In the genomic region with DNA sequence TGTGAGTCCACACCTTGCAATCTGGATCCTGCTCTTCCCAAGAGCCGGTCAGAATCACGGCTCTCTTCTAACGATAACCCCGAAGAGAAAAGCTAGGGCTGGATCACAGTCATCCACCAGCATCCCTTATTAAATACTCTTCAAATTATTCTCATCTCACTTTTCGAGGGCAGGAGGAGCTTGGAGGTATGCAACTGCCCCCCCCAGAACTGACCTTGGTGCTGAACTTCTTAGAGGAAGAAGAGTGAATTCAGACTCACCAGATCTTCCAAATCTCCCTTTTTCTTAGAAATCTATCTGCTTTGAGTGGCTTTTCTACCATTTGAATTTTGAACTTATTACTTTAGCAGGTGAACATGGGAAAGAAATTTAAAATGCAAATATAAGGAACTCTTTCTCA, we compare ENCODE assay signal across 1 cellular context.
TF ChIP-seq lines count a peak whose summit lies in the region.

No MANE protein-coding gene starts in this region.

TF ChIP-seq in GM12878, 131 proteins besides CTCF, POLR2A, EP300 and RAD21:
- TF ChIP-seq ZBED1 (IDR thresholded peaks at IDR 0.05; ENCODE audit: borderline replicate concordance) (no peak), CBFB (IDR thresholded peaks at IDR 0.05; ENCODE audit: low read depth) (no peak), NKRF (conservative IDR thresholded peaks at IDR 0.05) (no peak)
- TF ChIP-seq, protein P1, sequence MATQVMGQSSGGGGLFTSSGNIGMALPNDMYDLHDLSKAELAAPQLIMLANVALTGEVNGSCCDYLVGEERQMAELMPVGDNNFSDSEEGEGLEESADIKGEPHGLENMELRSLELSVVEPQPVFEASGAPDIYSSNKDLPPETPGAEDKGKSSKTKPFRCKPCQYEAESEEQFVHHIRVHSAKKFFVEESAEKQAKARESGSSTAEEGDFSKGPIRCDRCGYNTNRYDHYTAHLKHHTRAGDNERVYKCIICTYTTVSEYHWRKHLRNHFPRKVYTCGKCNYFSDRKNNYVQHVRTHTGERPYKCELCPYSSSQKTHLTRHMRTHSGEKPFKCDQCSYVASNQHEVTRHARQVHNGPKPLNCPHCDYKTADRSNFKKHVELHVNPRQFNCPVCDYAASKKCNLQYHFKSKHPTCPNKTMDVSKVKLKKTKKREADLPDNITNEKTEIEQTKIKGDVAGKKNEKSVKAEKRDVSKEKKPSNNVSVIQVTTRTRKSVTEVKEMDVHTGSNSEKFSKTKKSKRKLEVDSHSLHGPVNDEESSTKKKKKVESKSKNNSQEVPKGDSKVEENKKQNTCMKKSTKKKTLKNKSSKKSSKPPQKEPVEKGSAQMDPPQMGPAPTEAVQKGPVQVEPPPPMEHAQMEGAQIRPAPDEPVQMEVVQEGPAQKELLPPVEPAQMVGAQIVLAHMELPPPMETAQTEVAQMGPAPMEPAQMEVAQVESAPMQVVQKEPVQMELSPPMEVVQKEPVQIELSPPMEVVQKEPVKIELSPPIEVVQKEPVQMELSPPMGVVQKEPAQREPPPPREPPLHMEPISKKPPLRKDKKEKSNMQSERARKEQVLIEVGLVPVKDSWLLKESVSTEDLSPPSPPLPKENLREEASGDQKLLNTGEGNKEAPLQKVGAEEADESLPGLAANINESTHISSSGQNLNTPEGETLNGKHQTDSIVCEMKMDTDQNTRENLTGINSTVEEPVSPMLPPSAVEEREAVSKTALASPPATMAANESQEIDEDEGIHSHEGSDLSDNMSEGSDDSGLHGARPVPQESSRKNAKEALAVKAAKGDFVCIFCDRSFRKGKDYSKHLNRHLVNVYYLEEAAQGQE (IDR thresholded peaks at IDR 0.05; ENCODE audit: low read depth, low read length): peak; percentile 85
